In the genomic region with DNA sequence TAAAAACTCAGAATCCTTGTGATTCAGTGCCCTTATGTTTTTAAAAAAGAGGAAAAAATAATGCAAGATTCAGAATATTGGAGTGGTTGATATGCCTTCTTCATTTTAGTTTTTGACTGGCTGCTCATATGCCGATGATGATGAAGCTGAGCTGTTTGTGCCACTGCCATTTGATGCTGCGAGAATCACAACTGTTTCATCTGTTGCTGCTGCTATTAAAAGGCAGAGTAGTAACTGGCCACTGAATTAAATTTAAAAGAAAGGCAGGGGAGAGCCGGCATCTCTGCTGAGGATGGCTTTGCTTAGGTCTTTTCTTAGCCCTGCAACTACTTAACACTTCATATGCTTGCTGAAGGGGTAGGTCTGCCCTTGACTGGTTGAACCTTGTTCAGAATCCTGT, we compare ENCODE assay signal across 15 cellular contexts. TPM values are rescaled to one million over a fixed set of nuclear protein-coding genes. Genes with fewer than 3 reads are reported as not detected.
DNase-seq lines count a peak whose midpoint lies in the region; ATAC-seq and TF ChIP-seq lines count a peak whose summit lies in the region.
"Had no signal": no experiment of that assay in that cellular context is flagged by ENCODE, and none has a peak within 500 bp of the region (broad histone marks: within the 10 kb centered on the region; RNA-seq: fewer than 3 reads in every experiment).

No MANE protein-coding gene starts in this region.

- H4K20me1 ChIP-seq in OCI-LY1 (ENCODE audit: insufficient read depth, low read length) = no peaks in the 10 kb centered on the region

- no peak overlapping the region for H4K5ac ChIP-seq in mesendoderm (ENCODE audit: low read length)

- no peak overlapping the region for H3K9ac ChIP-seq in OCI-LY1 (ENCODE audit: low read length)
- no peak overlapping the region for H3K9ac ChIP-seq in mesendoderm (ENCODE audit: low read length)

- H3K27ac ChIP-seq in left ventricle myocardium inferior (replicated peaks) (peak overlapping the region; percentile 64), heart right ventricle (peak overlapping the region in 5 of 10 donors; percentile 0 to 72 (median 12)), OCI-LY1 (ENCODE audit: low read depth, low read length, poor library complexity, severe bottlenecking) (peak overlapping the region; percentile 7), mesendoderm (ENCODE audit: low read depth, low read length) (no peak overlapping the region), substantia nigra (ENCODE audit: low read depth, low read length, poor library complexity, severe bottlenecking) (peak overlapping the region; percentile 11)
- H3K27ac ChIP-seq: SJSA1 had no signal

- no peak overlapping the region for H3K56ac ChIP-seq in mesendoderm (ENCODE audit: low read length)

- H3K4me3 ChIP-seq in left ventricle myocardium inferior (no peak overlapping the region), heart right ventricle (no peak overlapping the region), OCI-LY1 (ENCODE audit: low read depth, low read length, poor library complexity, severe bottlenecking) (no peak overlapping the region), mesendoderm (ENCODE audit: low read length) (no peak overlapping the region)
- H3K4me3 ChIP-seq: SJSA1 had no signal

- ATAC-seq in heart right ventricle = no peak
- ATAC-seq in GM19395 (IDR thresholded peaks at IDR 0.05; ENCODE audit: unreplicated experiment) = no peak

- H2BK120ac ChIP-seq in mesendoderm (ENCODE audit: low read depth, low read length) = no peak overlapping the region

- no peak overlapping the region for H2BK5ac ChIP-seq in mesendoderm (ENCODE audit: low read length)

- H3K79me1 ChIP-seq in mesendoderm (ENCODE audit: low read length) = peaks cover 17% of the 10 kb centered on the region

- H3K79me2 ChIP-seq in OCI-LY1 (ENCODE audit: insufficient read depth, low read length) = 0 out of 2 replicates have a peak, but pooled peaks cover 6% of the 10 kb centered on the region
- H3K79me2 ChIP-seq in mesendoderm (ENCODE audit: control insufficient read depth, insufficient read depth, low read length) = peaks cover 17% of the 10 kb centered on the region

- no peak overlapping the region for H3K18ac ChIP-seq in mesendoderm (ENCODE audit: low read length)

- intact Hi-C loops in left ventricle myocardium inferior (cut with micrococcal nuclease) (no loop called here), heart right ventricle (cut with DNase I) (no loop called here)

- H3K27me3 ChIP-seq in left ventricle myocardium inferior (ENCODE audit: low read depth) (no peaks in the 10 kb centered on the region), heart right ventricle (no peaks in the 10 kb centered on the region), OCI-LY1 (ENCODE audit: insufficient read depth, low read length) (no peaks in the 10 kb centered on the region), mesendoderm (ENCODE audit: insufficient read depth, low read length, poor library complexity) (no peaks in the 10 kb centered on the region)
- H3K27me3 ChIP-seq: SJSA1 had no signal

- no peak overlapping the region for H3K23ac ChIP-seq in mesendoderm (ENCODE audit: low read length)

- H3K9me2 ChIP-seq in OCI-LY1 (ENCODE audit: low read depth, low read length) = no peaks in the 10 kb centered on the region

- H3K9me3 ChIP-seq in left ventricle myocardium inferior (replicated peaks) (no peaks in the 10 kb centered on the region), heart right ventricle (no peaks in the 10 kb centered on the region), OCI-LY1 (ENCODE audit: low read length) (no peaks in the 10 kb centered on the region)
- H3K9me3 ChIP-seq: SJSA1 had no signal

- H3K36me3 ChIP-seq in left ventricle myocardium inferior (no peaks in the 10 kb centered on the region), heart right ventricle (no peaks in the 10 kb centered on the region), OCI-LY1 (ENCODE audit: insufficient read depth, low read length) (no peaks in the 10 kb centered on the region), mesendoderm (ENCODE audit: control insufficient read depth, insufficient read depth, low read length) (no peaks in the 10 kb centered on the region)
- H3K36me3 ChIP-seq: SJSA1 had no signal

- no peak overlapping the region for H3K4ac ChIP-seq in mesendoderm (ENCODE audit: low read depth, low read length)

- DNase-seq in left ventricle myocardium inferior (no peak), heart right ventricle (no peak), mesendoderm (no peak), substantia nigra (lab: John Stamatoyannopoulos, UW) (no peak), NCI-H2171 (lab: John Stamatoyannopoulos, UW) (no peak), NCI-H524 treated with DMSO at 0.1 percent for 48 hours (lab: John Stamatoyannopoulos, UW) (no peak)
- DNase-seq: DMS79, KG1, NCI-H187, NCI-H2107, NCI-H226, NCI-H526 had no signal

- no peak for TF ChIP-seq CTCF in left ventricle myocardium inferior (IDR thresholded peaks at IDR 0.05; ENCODE audit: borderline replicate concordance)
- no peak for TF ChIP-seq CTCF in heart right ventricle (IDR thresholded peaks at IDR 0.05)
- no peak for TF ChIP-seq CTCF in OCI-LY1 (IDR thresholded peaks at IDR 0.05; ENCODE audit: low read length)

- no peak overlapping the region for H2BK15ac ChIP-seq in mesendoderm (replicated peaks; ENCODE audit: low read depth)

- no peak overlapping the region for H2AK5ac ChIP-seq in mesendoderm (ENCODE audit: low read length)

- H2AFZ ChIP-seq in OCI-LY1 (ENCODE audit: low read length) = no peak overlapping the region

- H3K4me2 ChIP-seq in OCI-LY1 (ENCODE audit: low read length) = no peak overlapping the region
- no peak overlapping the region for H3K4me2 ChIP-seq in mesendoderm (ENCODE audit: low read length)

- H3K4me1 ChIP-seq in left ventricle myocardium inferior (peaks cover 91% of the 10 kb centered on the region), heart right ventricle (peaks cover 11 to 89% (median 59%) of the 10 kb centered on the region in 9 donors), OCI-LY1 (ENCODE audit: insufficient read depth, low read length, severe bottlenecking) (peaks cover 17% of the 10 kb centered on the region), mesendoderm (ENCODE audit: control insufficient read depth, low read depth, low read length) (no peaks in the 10 kb centered on the region)

- peak overlapping the region; percentile 39 for H4K8ac ChIP-seq in mesendoderm (ENCODE audit: low read depth, low read length)

- H3F3A ChIP-seq in OCI-LY1 (ENCODE audit: insufficient read depth, low read length) = no peaks in the 10 kb centered on the region

- 36 to 54% methylated on average over 3 of the region's 3 CpGs for WGBS in heart right ventricle, 2 donors
- no CpG with 5 or more reads among the region's 3 CpGs for WGBS in mesendoderm (ENCODE audit: extremely low coverage, insufficient coverage, low lambda C conversion rate)

RNA-seq across cellular contexts. Expression of a gene that starts 33.1 kb away (rescaled TPM):
- total RNA-seq in left ventricle myocardium inferior (79.0 TPM), heart right ventricle (100 to 1,000 TPM in 1 of 10 donors, 10 to 100 TPM in 9; 67.5 to 100 (median 85.7) TPM)
- polyA plus RNA-seq in heart right ventricle = 10 to 100 TPM; 16.7 to 23.1 TPM
- 26.4 TPM for polyA plus RNA-seq in mesendoderm (2013, experiment 1 of 2)
- polyA plus RNA-seq in mesendoderm (2013, experiment 2 of 2) = 25.4 TPM

RNA-seq across cellular contexts. Expression of a gene that starts 40.2 kb away (rescaled TPM):
- 28.0 TPM for total RNA-seq in left ventricle myocardium inferior
- 10 to 100 TPM; 17.9 to 37.3 (median 21.4) TPM for total RNA-seq in heart right ventricle
- polyA plus RNA-seq in heart right ventricle = 10 to 100 TPM; 11.6 to 39.1 TPM
- 273 TPM for polyA plus RNA-seq in mesendoderm (2013, experiment 1 of 2)
- 276 TPM for polyA plus RNA-seq in mesendoderm (2013, experiment 2 of 2)

RNA-seq across cellular contexts. Expression of a gene that starts 47.1 kb away (rescaled TPM):
- total RNA-seq in left ventricle myocardium inferior = 83.0 TPM
- 10 to 100 TPM; 75.2 to 96.4 (median 82.0) TPM for total RNA-seq in heart right ventricle
- polyA plus RNA-seq in heart right ventricle = 100 to 1,000 TPM in 1 of 2 donors, 10 to 100 TPM in 1; 85.9 to 135 TPM
- 92.8 TPM for polyA plus RNA-seq in mesendoderm (2013, experiment 1 of 2)
- polyA plus RNA-seq in mesendoderm (2013, experiment 2 of 2) = 98.8 TPM
